ENCODE assay signal across 1 cellular context in the genomic region with DNA sequence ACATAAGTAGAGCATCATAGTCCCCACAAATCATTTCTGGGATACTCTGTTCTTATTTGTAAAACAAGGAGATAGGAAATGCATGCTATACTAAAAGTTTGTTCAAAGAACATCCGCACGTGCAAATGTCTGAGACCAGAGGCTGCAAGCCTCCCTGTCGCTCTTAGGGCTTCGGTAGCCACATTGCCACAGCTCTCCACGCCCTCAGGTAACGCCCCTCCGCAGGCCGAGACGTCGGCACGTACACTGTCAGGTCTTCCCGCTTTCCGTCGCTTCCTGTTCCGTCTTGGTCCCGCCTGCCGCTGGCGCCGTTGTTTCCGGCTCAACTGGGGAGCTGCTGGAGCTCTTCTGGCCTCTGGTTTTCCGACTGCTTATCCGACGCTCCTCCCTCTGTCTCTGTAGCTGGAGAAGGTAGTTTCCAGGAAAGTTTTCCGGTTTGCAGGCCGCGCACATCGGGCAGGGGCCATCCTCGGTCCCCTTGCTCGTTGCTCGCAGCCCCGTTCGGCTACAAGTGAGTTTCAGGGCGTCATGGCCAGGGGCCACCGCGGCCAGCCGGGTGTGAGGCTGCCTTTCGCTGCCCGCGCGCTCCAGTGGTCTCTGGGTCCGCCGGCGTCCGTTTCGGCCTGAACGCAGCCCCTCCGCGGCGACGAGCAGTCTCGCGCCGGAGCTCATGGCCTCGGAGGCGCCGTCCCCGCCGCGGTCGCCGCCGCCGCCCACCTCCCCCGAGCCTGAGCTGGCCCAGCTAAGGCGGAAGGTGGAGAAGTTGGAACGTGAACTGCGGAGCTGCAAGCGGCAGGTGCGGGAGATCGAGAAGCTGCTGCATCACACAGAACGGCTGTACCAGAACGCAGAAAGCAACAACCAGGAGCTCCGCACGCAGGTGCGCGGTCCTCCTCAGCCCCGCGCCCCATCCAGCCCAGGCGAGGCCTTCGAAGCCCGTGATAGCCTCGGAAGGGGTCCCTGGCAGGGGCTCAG.
TF ChIP-seq lines count a peak whose summit lies in the region.

A gene with protein sequence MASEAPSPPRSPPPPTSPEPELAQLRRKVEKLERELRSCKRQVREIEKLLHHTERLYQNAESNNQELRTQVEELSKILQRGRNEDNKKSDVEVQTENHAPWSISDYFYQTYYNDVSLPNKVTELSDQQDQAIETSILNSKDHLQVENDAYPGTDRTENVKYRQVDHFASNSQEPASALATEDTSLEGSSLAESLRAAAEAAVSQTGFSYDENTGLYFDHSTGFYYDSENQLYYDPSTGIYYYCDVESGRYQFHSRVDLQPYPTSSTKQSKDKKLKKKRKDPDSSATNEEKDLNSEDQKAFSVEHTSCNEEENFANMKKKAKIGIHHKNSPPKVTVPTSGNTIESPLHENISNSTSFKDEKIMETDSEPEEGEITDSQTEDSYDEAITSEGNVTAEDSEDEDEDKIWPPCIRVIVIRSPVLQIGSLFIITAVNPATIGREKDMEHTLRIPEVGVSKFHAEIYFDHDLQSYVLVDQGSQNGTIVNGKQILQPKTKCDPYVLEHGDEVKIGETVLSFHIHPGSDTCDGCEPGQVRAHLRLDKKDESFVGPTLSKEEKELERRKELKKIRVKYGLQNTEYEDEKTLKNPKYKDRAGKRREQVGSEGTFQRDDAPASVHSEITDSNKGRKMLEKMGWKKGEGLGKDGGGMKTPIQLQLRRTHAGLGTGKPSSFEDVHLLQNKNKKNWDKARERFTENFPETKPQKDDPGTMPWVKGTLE (plus strand): TSS at position 308 of the 975 bp plus-strand sequence. CDS start 363 bp downstream, at position 671.

TF ChIP-seq in K562, 482 proteins besides CTCF, POLR2A, EP300 and RAD21 (continued from another document and continues in another):
- no peak for TF ChIP-seq ZNF561 (CRISPR knock-in tag; conservative IDR thresholded peaks at IDR 0.05)
- TF ChIP-seq KDM1A (IDR thresholded peaks at IDR 0.05) = no peak
- TF ChIP-seq, protein P1, sequence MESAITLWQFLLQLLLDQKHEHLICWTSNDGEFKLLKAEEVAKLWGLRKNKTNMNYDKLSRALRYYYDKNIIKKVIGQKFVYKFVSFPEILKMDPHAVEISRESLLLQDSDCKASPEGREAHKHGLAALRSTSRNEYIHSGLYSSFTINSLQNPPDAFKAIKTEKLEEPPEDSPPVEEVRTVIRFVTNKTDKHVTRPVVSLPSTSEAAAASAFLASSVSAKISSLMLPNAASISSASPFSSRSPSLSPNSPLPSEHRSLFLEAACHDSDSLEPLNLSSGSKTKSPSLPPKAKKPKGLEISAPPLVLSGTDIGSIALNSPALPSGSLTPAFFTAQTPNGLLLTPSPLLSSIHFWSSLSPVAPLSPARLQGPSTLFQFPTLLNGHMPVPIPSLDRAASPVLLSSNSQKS (CRISPR knock-in tag; IDR thresholded peaks at IDR 0.05) = no peak
- no peak for TF ChIP-seq WHSC1 (IDR thresholded peaks at IDR 0.05; ENCODE audit: low read length)
- TF ChIP-seq ZNF780A (CRISPR knock-in tag; IDR thresholded peaks at IDR 0.05) = no peak
- no peak for TF ChIP-seq GATAD2A (IDR thresholded peaks at IDR 0.05)
- 0 out of 2 replicates have a peak, but pooled peaks have one; percentile 35 for TF ChIP-seq SRSF3 (IDR thresholded peaks at IDR 0.05; ENCODE audit: insufficient read depth, low read length)
- TF ChIP-seq, protein P2, sequence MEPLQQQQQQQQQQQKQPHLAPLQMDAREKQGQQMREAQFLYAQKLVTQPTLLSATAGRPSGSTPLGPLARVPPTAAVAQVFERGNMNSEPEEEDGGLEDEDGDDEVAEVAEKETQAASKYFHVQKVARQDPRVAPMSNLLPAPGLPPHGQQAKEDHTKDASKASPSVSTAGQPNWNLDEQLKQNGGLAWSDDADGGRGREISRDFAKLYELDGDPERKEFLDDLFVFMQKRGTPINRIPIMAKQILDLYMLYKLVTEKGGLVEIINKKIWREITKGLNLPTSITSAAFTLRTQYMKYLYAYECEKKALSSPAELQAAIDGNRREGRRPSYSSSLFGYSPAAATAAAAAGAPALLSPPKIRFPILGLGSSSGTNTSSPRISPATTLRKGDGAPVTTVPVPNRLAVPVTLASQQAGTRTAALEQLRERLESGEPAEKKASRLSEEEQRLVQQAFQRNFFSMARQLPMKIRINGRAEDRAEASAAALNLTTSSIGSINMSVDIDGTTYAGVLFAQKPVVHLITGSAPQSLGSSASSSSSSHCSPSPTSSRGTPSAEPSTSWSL (CRISPR knock-in tag; IDR thresholded peaks at IDR 0.05; ENCODE audit: borderline replicate concordance) = no peak
- TF ChIP-seq, protein P3, sequence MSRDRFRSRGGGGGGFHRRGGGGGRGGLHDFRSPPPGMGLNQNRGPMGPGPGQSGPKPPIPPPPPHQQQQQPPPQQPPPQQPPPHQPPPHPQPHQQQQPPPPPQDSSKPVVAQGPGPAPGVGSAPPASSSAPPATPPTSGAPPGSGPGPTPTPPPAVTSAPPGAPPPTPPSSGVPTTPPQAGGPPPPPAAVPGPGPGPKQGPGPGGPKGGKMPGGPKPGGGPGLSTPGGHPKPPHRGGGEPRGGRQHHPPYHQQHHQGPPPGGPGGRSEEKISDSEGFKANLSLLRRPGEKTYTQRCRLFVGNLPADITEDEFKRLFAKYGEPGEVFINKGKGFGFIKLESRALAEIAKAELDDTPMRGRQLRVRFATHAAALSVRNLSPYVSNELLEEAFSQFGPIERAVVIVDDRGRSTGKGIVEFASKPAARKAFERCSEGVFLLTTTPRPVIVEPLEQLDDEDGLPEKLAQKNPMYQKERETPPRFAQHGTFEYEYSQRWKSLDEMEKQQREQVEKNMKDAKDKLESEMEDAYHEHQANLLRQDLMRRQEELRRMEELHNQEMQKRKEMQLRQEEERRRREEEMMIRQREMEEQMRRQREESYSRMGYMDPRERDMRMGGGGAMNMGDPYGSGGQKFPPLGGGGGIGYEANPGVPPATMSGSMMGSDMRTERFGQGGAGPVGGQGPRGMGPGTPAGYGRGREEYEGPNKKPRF (IDR thresholded peaks at IDR 0.05; ENCODE audit: low read depth, low read length) = no peak
- TF ChIP-seq, protein P4, sequence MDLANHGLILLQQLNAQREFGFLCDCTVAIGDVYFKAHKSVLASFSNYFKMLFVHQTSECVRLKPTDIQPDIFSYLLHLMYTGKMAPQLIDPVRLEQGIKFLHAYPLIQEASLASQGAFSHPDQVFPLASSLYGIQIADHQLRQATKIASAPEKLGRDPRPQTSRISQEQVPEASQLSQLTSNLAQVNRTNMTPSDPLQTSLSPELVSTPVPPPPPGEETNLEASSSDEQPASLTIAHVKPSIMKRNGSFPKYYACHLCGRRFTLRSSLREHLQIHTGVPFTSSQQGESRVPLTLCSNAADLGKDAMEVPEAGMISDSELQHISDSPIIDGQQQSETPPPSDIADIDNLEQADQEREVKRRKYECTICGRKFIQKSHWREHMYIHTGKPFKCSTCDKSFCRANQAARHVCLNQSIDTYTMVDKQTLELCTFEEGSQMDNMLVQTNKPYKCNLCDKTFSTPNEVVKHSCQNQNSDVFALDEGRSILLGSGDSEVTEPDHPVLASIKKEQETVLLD (IDR thresholded peaks at IDR 0.05) = peak; percentile 91
- TF ChIP-seq, protein P5, sequence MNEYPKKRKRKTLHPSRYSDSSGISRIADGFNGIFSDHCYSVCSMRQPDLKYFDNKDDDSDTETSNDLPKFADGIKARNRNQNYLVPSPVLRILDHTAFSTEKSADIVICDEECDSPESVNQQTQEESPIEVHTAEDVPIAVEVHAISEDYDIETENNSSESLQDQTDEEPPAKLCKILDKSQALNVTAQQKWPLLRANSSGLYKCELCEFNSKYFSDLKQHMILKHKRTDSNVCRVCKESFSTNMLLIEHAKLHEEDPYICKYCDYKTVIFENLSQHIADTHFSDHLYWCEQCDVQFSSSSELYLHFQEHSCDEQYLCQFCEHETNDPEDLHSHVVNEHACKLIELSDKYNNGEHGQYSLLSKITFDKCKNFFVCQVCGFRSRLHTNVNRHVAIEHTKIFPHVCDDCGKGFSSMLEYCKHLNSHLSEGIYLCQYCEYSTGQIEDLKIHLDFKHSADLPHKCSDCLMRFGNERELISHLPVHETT (CRISPR knock-in tag; conservative IDR thresholded peaks at IDR 0.05 in 1 of 2, IDR thresholded peaks at IDR 0.05 in 1 of 2) = peak in 1 of 2 experiments; percentile 54; a peak in 2 of 4 replicates
- no peak for TF ChIP-seq ATF1 (CRISPR knock-in tag; IDR thresholded peaks at IDR 0.05)
- TF ChIP-seq ATF1 (tag; IDR thresholded peaks at IDR 0.05) = peak; percentile 88
- TF ChIP-seq, protein P6, sequence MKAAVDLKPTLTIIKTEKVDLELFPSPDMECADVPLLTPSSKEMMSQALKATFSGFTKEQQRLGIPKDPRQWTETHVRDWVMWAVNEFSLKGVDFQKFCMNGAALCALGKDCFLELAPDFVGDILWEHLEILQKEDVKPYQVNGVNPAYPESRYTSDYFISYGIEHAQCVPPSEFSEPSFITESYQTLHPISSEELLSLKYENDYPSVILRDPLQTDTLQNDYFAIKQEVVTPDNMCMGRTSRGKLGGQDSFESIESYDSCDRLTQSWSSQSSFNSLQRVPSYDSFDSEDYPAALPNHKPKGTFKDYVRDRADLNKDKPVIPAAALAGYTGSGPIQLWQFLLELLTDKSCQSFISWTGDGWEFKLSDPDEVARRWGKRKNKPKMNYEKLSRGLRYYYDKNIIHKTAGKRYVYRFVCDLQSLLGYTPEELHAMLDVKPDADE (conservative IDR thresholded peaks at IDR 0.05; ENCODE audit: control insufficient read depth, low read depth, low read length) = no peak
- TF ChIP-seq DNMT1 (IDR thresholded peaks at IDR 0.05) = no peak
- 0 out of 2 replicates have a peak, but pooled peaks have one; percentile 34 for TF ChIP-seq CBX5 (IDR thresholded peaks at IDR 0.05; ENCODE audit: borderline replicate concordance, low read depth)
- peak; percentile 62; the same call in 1 of the 2 replicates for TF ChIP-seq ZNF431 (CRISPR knock-in tag; IDR thresholded peaks at IDR 0.05)
- no peak for TF ChIP-seq TFAM (CRISPR knock-in tag; conservative IDR thresholded peaks at IDR 0.05)
- TF ChIP-seq, protein P7, sequence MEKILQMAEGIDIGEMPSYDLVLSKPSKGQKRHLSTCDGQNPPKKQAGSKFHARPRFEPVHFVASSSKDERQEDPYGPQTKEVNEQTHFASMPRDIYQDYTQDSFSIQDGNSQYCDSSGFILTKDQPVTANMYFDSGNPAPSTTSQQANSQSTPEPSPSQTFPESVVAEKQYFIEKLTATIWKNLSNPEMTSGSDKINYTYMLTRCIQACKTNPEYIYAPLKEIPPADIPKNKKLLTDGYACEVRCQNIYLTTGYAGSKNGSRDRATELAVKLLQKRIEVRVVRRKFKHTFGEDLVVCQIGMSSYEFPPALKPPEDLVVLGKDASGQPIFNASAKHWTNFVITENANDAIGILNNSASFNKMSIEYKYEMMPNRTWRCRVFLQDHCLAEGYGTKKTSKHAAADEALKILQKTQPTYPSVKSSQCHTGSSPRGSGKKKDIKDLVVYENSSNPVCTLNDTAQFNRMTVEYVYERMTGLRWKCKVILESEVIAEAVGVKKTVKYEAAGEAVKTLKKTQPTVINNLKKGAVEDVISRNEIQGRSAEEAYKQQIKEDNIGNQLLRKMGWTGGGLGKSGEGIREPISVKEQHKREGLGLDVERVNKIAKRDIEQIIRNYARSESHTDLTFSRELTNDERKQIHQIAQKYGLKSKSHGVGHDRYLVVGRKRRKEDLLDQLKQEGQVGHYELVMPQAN (IDR thresholded peaks at IDR 0.05; ENCODE audit: borderline replicate concordance) = peak; percentile 61; the same call in 1 of the 2 replicates
- TF ChIP-seq ZNF76 (CRISPR knock-in tag; IDR thresholded peaks at IDR 0.05; ENCODE audit: borderline replicate concordance) = no peak
- TF ChIP-seq, protein P8, sequence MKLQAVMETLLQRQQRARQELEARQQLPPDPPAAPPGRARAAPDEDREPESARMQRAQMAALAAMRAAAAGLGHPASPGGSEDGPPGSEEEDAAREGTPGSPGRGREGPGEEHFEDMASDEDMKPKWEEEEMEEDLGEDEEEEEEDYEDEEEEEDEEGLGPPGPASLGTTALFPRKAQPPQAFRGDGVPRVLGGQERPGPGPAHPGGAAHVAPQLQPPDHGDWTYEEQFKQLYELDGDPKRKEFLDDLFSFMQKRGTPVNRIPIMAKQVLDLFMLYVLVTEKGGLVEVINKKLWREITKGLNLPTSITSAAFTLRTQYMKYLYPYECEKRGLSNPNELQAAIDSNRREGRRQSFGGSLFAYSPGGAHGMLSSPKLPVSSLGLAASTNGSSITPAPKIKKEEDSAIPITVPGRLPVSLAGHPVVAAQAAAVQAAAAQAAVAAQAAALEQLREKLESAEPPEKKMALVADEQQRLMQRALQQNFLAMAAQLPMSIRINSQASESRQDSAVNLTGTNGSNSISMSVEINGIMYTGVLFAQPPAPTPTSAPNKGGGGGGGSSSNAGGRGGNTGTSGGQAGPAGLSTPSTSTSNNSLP (IDR thresholded peaks at IDR 0.05; ENCODE audit: borderline replicate concordance, low read depth, low read length) = no peak
- TF ChIP-seq CXXC5 (CRISPR knock-in tag; IDR thresholded peaks at IDR 0.05) = peak; percentile 92
- TF ChIP-seq, protein P9, sequence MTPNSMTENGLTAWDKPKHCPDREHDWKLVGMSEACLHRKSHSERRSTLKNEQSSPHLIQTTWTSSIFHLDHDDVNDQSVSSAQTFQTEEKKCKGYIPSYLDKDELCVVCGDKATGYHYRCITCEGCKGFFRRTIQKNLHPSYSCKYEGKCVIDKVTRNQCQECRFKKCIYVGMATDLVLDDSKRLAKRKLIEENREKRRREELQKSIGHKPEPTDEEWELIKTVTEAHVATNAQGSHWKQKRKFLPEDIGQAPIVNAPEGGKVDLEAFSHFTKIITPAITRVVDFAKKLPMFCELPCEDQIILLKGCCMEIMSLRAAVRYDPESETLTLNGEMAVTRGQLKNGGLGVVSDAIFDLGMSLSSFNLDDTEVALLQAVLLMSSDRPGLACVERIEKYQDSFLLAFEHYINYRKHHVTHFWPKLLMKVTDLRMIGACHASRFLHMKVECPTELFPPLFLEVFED (CRISPR knock-in tag; conservative IDR thresholded peaks at IDR 0.05) = no peak
- TF ChIP-seq, protein P10, sequence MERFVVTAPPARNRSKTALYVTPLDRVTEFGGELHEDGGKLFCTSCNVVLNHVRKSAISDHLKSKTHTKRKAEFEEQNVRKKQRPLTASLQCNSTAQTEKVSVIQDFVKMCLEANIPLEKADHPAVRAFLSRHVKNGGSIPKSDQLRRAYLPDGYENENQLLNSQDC (CRISPR knock-in tag; IDR thresholded peaks at IDR 0.05) = no peak
- no peak for TF ChIP-seq PCBP2 (IDR thresholded peaks at IDR 0.05; ENCODE audit: low read depth, low read length, poor library complexity, severe bottlenecking)
- no peak for TF ChIP-seq NR4A1 (CRISPR knock-in tag; IDR thresholded peaks at IDR 0.05)
- TF ChIP-seq NR4A1 (tag; IDR thresholded peaks at IDR 0.05) = no peak
- TF ChIP-seq KDM5B (IDR thresholded peaks at IDR 0.05; ENCODE audit: insufficient replicate concordance, low read depth, low read length) = peak; percentile 91
